ENCODE assay signal across 20 cellular contexts in genomic region chr6:30198166-30199084, GRCh38. TPM values are rescaled to one million over a fixed set of nuclear protein-coding genes. Genes with fewer than 3 reads are reported as not detected.
"Had no signal": no experiment of that assay in that cellular context is flagged by ENCODE, and none has a peak within 500 bp of the region (broad histone marks: within the 10 kb centered on the region; RNA-seq: fewer than 3 reads in every experiment).

No MANE protein-coding gene starts in this region.

- H3K9me3 Mint-ChIP-seq: activated T-helper 1 cell treated with anti-CD3 and anti-CD28 coated beads, Interleukin-12 subunit alpha, Interleukin-12 subunit beta, Interleukin-2, Interleukin-4 antibody, amounts not matched to agents 30 ng/mL and 10 ng/mL and 1 ng/mL, durations not matched to agents 14 hours and 24 hours and 36 hours; natural killer cell treated with Interleukin-12 subunit alpha and Interleukin-12 subunit beta and Interleukin-15 and Interleukin-18, amount 100 ng/mL, for 72 hours; stimulated activated naive CD8-positive, alpha-beta T cell treated with anti-CD3 and anti-CD28 coated beads, Interleukin-15, amount 100 ng/mL, for 72 hours had no signal

- H3K4me3 Mint-ChIP-seq: activated T-helper 1 cell treated with anti-CD3 and anti-CD28 coated beads, Interleukin-12 subunit alpha, Interleukin-12 subunit beta, Interleukin-2, Interleukin-4 antibody, amounts not matched to agents 30 ng/mL and 10 ng/mL and 1 ng/mL, durations not matched to agents 14 hours and 24 hours and 36 hours; natural killer cell treated with Interleukin-12 subunit alpha and Interleukin-12 subunit beta and Interleukin-15 and Interleukin-18, amount 100 ng/mL, for 72 hours; stimulated activated naive CD8-positive, alpha-beta T cell treated with anti-CD3 and anti-CD28 coated beads, Interleukin-15, amount 100 ng/mL, for 72 hours had no signal

- H3K4me3 ChIP-seq: right atrium auricular region, smooth muscle cell, upper lobe of left lung had no signal

- H3K27me3 ChIP-seq: right atrium auricular region, upper lobe of left lung had no signal

- DNase-seq: activated CD4-positive, alpha-beta T cell treated with anti-CD3 and anti-CD28 coated beads for 1 hour; activated CD4-positive, alpha-beta T cell treated with anti-CD3 and anti-CD28 coated beads, Interleukin-2, amount 50 U/mL, for 48 hours; activated CD8-positive, alpha-beta memory T cell treated with anti-CD3 and anti-CD28 coated beads, Interleukin-2, amount 50 U/mL, for 4 hours; activated naive CD4-positive, alpha-beta T cell; erythroblast; hypothalamus; stimulated activated CD4-positive, alpha-beta T cell treated with anti-CD3 and anti-CD28 coated beads, Interleukin-4, amount 100 ng/mL, for 4 hours; stimulated activated CD8-positive, alpha-beta memory T cell treated with anti-CD3 and anti-CD28 coated beads, Interleukin-4, amount 100 ng/mL, for 48 hours; stimulated activated naive CD8-positive, alpha-beta T cell treated with anti-CD3 and anti-CD28 coated beads, Interleukin-15, amount 100 ng/mL, for 72 hours had no signal

- H3K9me3 ChIP-seq: right atrium auricular region, upper lobe of left lung had no signal

- H3K27ac Mint-ChIP-seq: activated T-helper 1 cell treated with anti-CD3 and anti-CD28 coated beads, Interleukin-12 subunit alpha, Interleukin-12 subunit beta, Interleukin-2, Interleukin-4 antibody, amounts not matched to agents 30 ng/mL and 10 ng/mL and 1 ng/mL, durations not matched to agents 14 hours and 24 hours and 36 hours had no signal

- FAIRE-seq: astrocyte had no signal

- H3K27ac ChIP-seq: right atrium auricular region, upper lobe of left lung had no signal

- H3K27me3 Mint-ChIP-seq: natural killer cell treated with Interleukin-12 subunit alpha and Interleukin-12 subunit beta and Interleukin-15 and Interleukin-18, amount 100 ng/mL, for 72 hours; stimulated activated naive CD8-positive, alpha-beta T cell treated with anti-CD3 and anti-CD28 coated beads, Interleukin-15, amount 100 ng/mL, for 72 hours had no signal

- ATAC-seq: natural killer cell treated with Interleukin-12 subunit alpha and Interleukin-12 subunit beta and Interleukin-15 and Interleukin-18, amount 100 ng/mL, for 72 hours; stimulated activated naive CD8-positive, alpha-beta T cell treated with anti-CD3 and anti-CD28 coated beads, Interleukin-15, amount 100 ng/mL, for 72 hours had no signal

RNA-seq across cellular contexts. Expression of gene TRIM15, which starts 35.1 kb away (rescaled TPM):
- total RNA-seq: astrocyte, dermis microvascular lymphatic vessel endothelial cell, glomerular endothelial cell, mesenteric fat pad, posterior vena cava, right atrium auricular region, smooth muscle cell, temporal lobe had no signal
- polyA plus RNA-seq: smooth muscle cell had no signal

RNA-seq across cellular contexts. Expression of gene TRIM10, which starts 37.4 kb away (rescaled TPM):
- total RNA-seq: astrocyte; dermis microvascular lymphatic vessel endothelial cell; glomerular endothelial cell; mesenteric fat pad; natural killer cell treated with Interleukin-12 subunit alpha and Interleukin-12 subunit beta and Interleukin-15 and Interleukin-18, amount 100 ng/mL, for 72 hours; posterior vena cava; right atrium auricular region; smooth muscle cell had no signal
- polyA plus RNA-seq: smooth muscle cell had no signal
